ENCODE assay signal across 16 cellular contexts in genomic region chr13:87376081-87376480, GRCh38.
"Had no signal": no experiment of that assay in that cellular context is flagged by ENCODE, and none has a peak within 500 bp of the region (broad histone marks: within the 10 kb centered on the region; RNA-seq: fewer than 3 reads in every experiment).

No MANE protein-coding gene starts in this region.

- H3K27me3 Mint-ChIP-seq: activated CD8-positive, alpha-beta T cell treated with anti-CD3 and anti-CD28 coated beads for 36 hours; activated naive CD8-positive, alpha-beta T cell treated with anti-CD3 and anti-CD28 coated beads, Interleukin-2, amount 50 U/mL, for 24 hours; central memory CD8-positive, alpha-beta T cell; memory B cell; T-cell had no signal

- DNase-seq: activated CD8-positive, alpha-beta memory T cell treated with anti-CD3 and anti-CD28 coated beads, Interleukin-2, amount 50 U/mL, for 4 hours; activated CD8-positive, alpha-beta T cell treated with anti-CD3 and anti-CD28 coated beads for 36 hours; activated naive CD4-positive, alpha-beta T cell; activated naive CD8-positive, alpha-beta T cell treated with anti-CD3 and anti-CD28 coated beads, Interleukin-2, amount 50 U/mL, for 24 hours; effector memory CD4-positive, alpha-beta T cell; erythroblast; nephron progenitor cell; stimulated activated CD4-positive, alpha-beta T cell treated with anti-CD3 and anti-CD28 coated beads, Interleukin-12 subunit alpha, Interleukin-12 subunit beta, amount 100 ng/mL, for 4 hours; stimulated activated naive CD4-positive, alpha-beta T cell treated with Interleukin-2 at 50 U/mL for 16 hours; T-cell; T1000; trophoblast cell had no signal

- H3K27ac ChIP-seq: VCaP had no signal

- H3K4me3 Mint-ChIP-seq: activated CD8-positive, alpha-beta T cell treated with anti-CD3 and anti-CD28 coated beads for 36 hours; activated naive CD8-positive, alpha-beta T cell treated with anti-CD3 and anti-CD28 coated beads, Interleukin-2, amount 50 U/mL, for 24 hours; central memory CD8-positive, alpha-beta T cell; memory B cell; nephron progenitor cell; T-cell had no signal

- H3K36me3 Mint-ChIP-seq: memory B cell, T-cell had no signal

- H3K27ac Mint-ChIP-seq: activated CD8-positive, alpha-beta T cell treated with anti-CD3 and anti-CD28 coated beads for 36 hours; activated naive CD8-positive, alpha-beta T cell treated with anti-CD3 and anti-CD28 coated beads, Interleukin-2, amount 50 U/mL, for 24 hours; memory B cell; nephron progenitor cell; T-cell had no signal

- H3K4me1 Mint-ChIP-seq: activated naive CD8-positive, alpha-beta T cell treated with anti-CD3 and anti-CD28 coated beads, Interleukin-2, amount 50 U/mL, for 24 hours; central memory CD8-positive, alpha-beta T cell; memory B cell; nephron progenitor cell; T-cell had no signal

- ATAC-seq: activated CD8-positive, alpha-beta T cell treated with anti-CD3 and anti-CD28 coated beads for 36 hours; activated naive CD8-positive, alpha-beta T cell treated with anti-CD3 and anti-CD28 coated beads, Interleukin-2, amount 50 U/mL, for 24 hours; left lobe of liver; T-cell had no signal

- H3K9me3 Mint-ChIP-seq: nephron progenitor cell had no signal
